11 cellular contexts compared by ENCODE assay signal in genomic region chr22:36317658-36318271, GRCh38.
DNase-seq lines count a peak whose midpoint lies in the region; ATAC-seq, FAIRE-seq and TF ChIP-seq lines count a peak whose summit lies in the region.
"Had no signal": no experiment of that assay in that cellular context is flagged by ENCODE, and none has a peak within 500 bp of the region (broad histone marks: within the 10 kb centered on the region; RNA-seq: fewer than 3 reads in every experiment).

No MANE protein-coding gene starts in this region.

- H3K4me1 ChIP-seq in breast epithelium (peaks cover 0 to 2% of the 10 kb centered on the region in 2 donors), astrocyte (ENCODE audit: insufficient read depth, low read length) (no peaks in the 10 kb centered on the region), mucosa of descending colon (ENCODE audit: low read depth) (no peaks in the 10 kb centered on the region), transverse colon (peaks cover under 1 to 5% (median 1%) of the 10 kb centered on the region in 4 donors)

- H3K4me2 ChIP-seq in astrocyte (ENCODE audit: low read length), result no peak overlapping the region

- H3K27ac ChIP-seq in breast epithelium (peak overlapping the region; percentile 52 to 75), astrocyte (ENCODE audit: low read depth, low read length) (peak overlapping the region; percentile 13), transverse colon (peak overlapping the region; percentile 92 to 99 (median 96))

- peaks cover 25% of the 10 kb centered on the region for H3K36me3 ChIP-seq in breast epithelium
- peaks cover 89% of the 10 kb centered on the region for H3K36me3 ChIP-seq in astrocyte (ENCODE audit: insufficient read depth, low read length)
- H3K36me3 ChIP-seq in mucosa of descending colon (ENCODE audit: low read depth), result peaks cover 32% of the 10 kb centered on the region
- peaks cover 0 to 93% (median 46%) of the 10 kb centered on the region in 4 donors for H3K36me3 ChIP-seq in transverse colon

- H3K36me3 Mint-ChIP-seq in MCF 10A (ENCODE audit: insufficient read depth, unreplicated experiment), result peaks cover 93% of the 10 kb centered on the region
- H3K36me3 Mint-ChIP-seq in astrocyte (ENCODE audit: low read depth, unreplicated experiment), result peaks cover 37% of the 10 kb centered on the region
- H3K36me3 Mint-ChIP-seq: IgD-negative memory B cell had no signal

- peak; percentile 7 for ATAC-seq in mucosa of descending colon
- ATAC-seq in HG02840 (IDR thresholded peaks at IDR 0.05; ENCODE audit: low FRiP score, unreplicated experiment), result no peak

- H3K9me3 Mint-ChIP-seq in MCF 10A (ENCODE audit: unreplicated experiment) (no peaks in the 10 kb centered on the region), astrocyte (ENCODE audit: unreplicated experiment) (no peaks in the 10 kb centered on the region)
- H3K9me3 Mint-ChIP-seq: IgD-negative memory B cell had no signal

- TF ChIP-seq POLR2A in breast epithelium (IDR thresholded peaks at IDR 0.05) (no peak), transverse colon (IDR thresholded peaks at IDR 0.05) (no peak)

- H3K27me3 ChIP-seq in breast epithelium (no peaks in the 10 kb centered on the region), astrocyte (ENCODE audit: insufficient read depth, low read length) (no peaks in the 10 kb centered on the region), transverse colon (no peaks in the 10 kb centered on the region)

- H3K9ac ChIP-seq in astrocyte (ENCODE audit: low read length), result no peak overlapping the region

- DNase-seq in breast epithelium (ENCODE audit: low spot score in 2 of 2), result no peak
- no peak for DNase-seq in MCF 10A (ENCODE audit: unreplicated experiment)
- no peak for DNase-seq in astrocyte (ENCODE audit: low read depth)
- peak in 1 of 3 donors; percentile 33 for DNase-seq in mucosa of descending colon
- no peak for DNase-seq in transverse colon
- no peak for DNase-seq in DMS53 (lab: John Stamatoyannopoulos, UW)
- no peak for DNase-seq in SKM-1 (lab: John Stamatoyannopoulos, UW; ENCODE audit: unreplicated experiment)
- DNase-seq: AML-193, T-helper 9 cell had no signal

- in situ Hi-C loops in transverse colon (cut with MboI; ENCODE audit: low pct_ligation_motif_present in 1 of 4, low pct_unique_long_range_greater_than_20kb in 1 of 4, low sequenced_read_pairs in 3 of 4), result no loop called here

- H3K27me3 Mint-ChIP-seq in MCF 10A (ENCODE audit: insufficient read depth, unreplicated experiment), result no peaks in the 10 kb centered on the region
- H3K27me3 Mint-ChIP-seq in astrocyte (ENCODE audit: low read depth, unreplicated experiment), result no peaks in the 10 kb centered on the region
- H3K27me3 Mint-ChIP-seq: IgD-negative memory B cell had no signal

- H3K9me3 ChIP-seq in breast epithelium (no peaks in the 10 kb centered on the region), astrocyte (ENCODE audit: insufficient read depth, low read depth, low read length) (no peaks in the 10 kb centered on the region), mucosa of descending colon (no peaks in the 10 kb centered on the region), transverse colon (no peaks in the 10 kb centered on the region)

- H3K4me1 Mint-ChIP-seq in MCF 10A (ENCODE audit: insufficient read depth, unreplicated experiment) (no peaks in the 10 kb centered on the region), astrocyte (ENCODE audit: low read depth, unreplicated experiment) (peaks cover 42% of the 10 kb centered on the region)

- no peak overlapping the region for H2AFZ ChIP-seq in astrocyte (ENCODE audit: low read depth, low read length)

- no peak for TF ChIP-seq EP300 in transverse colon (IDR thresholded peaks at IDR 0.05; ENCODE audit: low read depth)

- H4K20me1 ChIP-seq in astrocyte (ENCODE audit: insufficient read depth, low read length), result peaks cover 94% of the 10 kb centered on the region

- CTCF ChIA-PET in MCF 10A (lab: Yijun Ruan, JAX), result interaction anchor here (1.2 to 1.6 kb wide), 3 partner anchors 15 to 152 kb away, joined by 3 to 7 read pairs (median 4); no protein-coding TSS in a partner anchor

- 40 to 72% methylated on average over 1 to 20 of the region's 20 CpGs for WGBS in transverse colon (ENCODE audit: low coverage in 1 of 2), 2 donors

- no peak for TF ChIP-seq CTCF in breast epithelium (IDR thresholded peaks at IDR 0.05)
- TF ChIP-seq CTCF in MCF 10A (IDR thresholded peaks at IDR 0.05; ENCODE audit: unreplicated experiment), result no peak
- TF ChIP-seq CTCF in astrocyte (IDR thresholded peaks at IDR 0.05; ENCODE audit: insufficient read depth, low read depth, low read length), result no peak
- TF ChIP-seq CTCF in mucosa of descending colon (IDR thresholded peaks at IDR 0.05), result no peak
- TF ChIP-seq CTCF in transverse colon (IDR thresholded peaks at IDR 0.05), result no peak

- BruUV-seq in MCF 10A (replicated peaks; lab: Mats Ljungman, UMichigan), result no TSS peak

- intact Hi-C loops in breast epithelium (cut with DNase I; ENCODE audit: low total_unique reads), result no loop called here
- intact Hi-C loops in MCF 10A (cut with micrococcal nuclease), result no loop called here
- intact Hi-C loops in mucosa of descending colon (cut with DNase I, micrococcal nuclease), result no loop called here
- intact Hi-C loops in transverse colon (cut with DNase I; ENCODE audit: low total_unique reads), result no loop called here

- peaks cover 88% of the 10 kb centered on the region for H3K79me2 ChIP-seq in astrocyte (ENCODE audit: insufficient read depth, low read length)

- H3K4me3 ChIP-seq in breast epithelium (no peak overlapping the region), astrocyte (ENCODE audit: insufficient read depth, low read depth, low read length) (no peak overlapping the region), mucosa of descending colon (no peak overlapping the region), transverse colon (no peak overlapping the region)

- POLR2A ChIA-PET in MCF 10A (lab: Yijun Ruan, JAX), result interaction anchor here (1.0 to 1.4 kb wide), 3 partner anchors 14 to 153 kb away, joined by 3 read pairs; no protein-coding TSS in a partner anchor

- H3K27ac Mint-ChIP-seq in MCF 10A (ENCODE audit: low read depth, unreplicated experiment) (no peak overlapping the region), astrocyte (ENCODE audit: unreplicated experiment) (peak overlapping the region; percentile 86)

- no peak for FAIRE-seq in astrocyte (lab: Jason Lieb, UNC)

- H3K4me3 Mint-ChIP-seq in MCF 10A (ENCODE audit: unreplicated experiment), result no peak overlapping the region
- H3K4me3 Mint-ChIP-seq in astrocyte (ENCODE audit: unreplicated experiment), result no peak overlapping the region

Comparison
In these comparisons a context has a peak if more than half of its experiments do, and no peak if none do; other contexts are left out.
1. H3K27ac ChIP-seq: peak in every context shown above with its lines; median percentile 96 in transverse colon; 64 in breast epithelium; 13 in astrocyte.